In genomic region chr3:12896206-12896697, GRCh38 we compare ENCODE assay signal across 13 cellular contexts.
A peak's percentile ranks its signal among the peaks of the same experiment; 100 is the strongest.
DNase-seq lines count a peak whose midpoint lies in the region; ATAC-seq and TF ChIP-seq lines count a peak whose summit lies in the region.
"Had no signal": no experiment of that assay in that cellular context is flagged by ENCODE, and none has a peak within 500 bp of the region (broad histone marks: within the 10 kb centered on the region; RNA-seq: fewer than 3 reads in every experiment).

No MANE protein-coding gene starts in this region.

- DNase-seq in NOMO-1 treated with dmso at 0.1 percent for 144 hours (lab: John Stamatoyannopoulos, UW; ENCODE audit: unreplicated experiment) (peak; percentile 28), globus pallidus (ENCODE audit: low spot score) (peak; percentile 49), pons (ENCODE audit: low spot score) (peak; percentile 56), NCI-H2171 treated with DMSO at 0.1 percent for 48 hours (lab: John Stamatoyannopoulos, UW) (no peak), NAMALWA (ENCODE audit: low spot score) (no peak)
- DNase-seq: cerebellar nuclear complex, gastrocnemius medialis, midbrain, NCI-H1417, uterus had no signal

- no peak for ATAC-seq in GM21360 (IDR thresholded peaks at IDR 0.05; ENCODE audit: unreplicated experiment)
- ATAC-seq: Panc1 had no signal

- TF ChIP-seq POLR2A in GM15510 (IDR thresholded peaks at IDR 0.05; ENCODE audit: borderline replicate concordance, extremely low read depth, insufficient read length): peak; percentile 20

Comparison
In these comparisons a context has a peak if more than half of its experiments do, and no peak if none do; other contexts are left out.
1. DNase-seq: peak in NOMO-1 treated with dmso at 0.1 percent for 144 hours (single experiment), globus pallidus (single experiment) and pons (single experiment); none in NCI-H2171 treated with DMSO at 0.1 percent for 48 hours (single experiment) and NAMALWA (single experiment).